Comparison of ENCODE assay signal across 8 cellular contexts in the genomic region with DNA sequence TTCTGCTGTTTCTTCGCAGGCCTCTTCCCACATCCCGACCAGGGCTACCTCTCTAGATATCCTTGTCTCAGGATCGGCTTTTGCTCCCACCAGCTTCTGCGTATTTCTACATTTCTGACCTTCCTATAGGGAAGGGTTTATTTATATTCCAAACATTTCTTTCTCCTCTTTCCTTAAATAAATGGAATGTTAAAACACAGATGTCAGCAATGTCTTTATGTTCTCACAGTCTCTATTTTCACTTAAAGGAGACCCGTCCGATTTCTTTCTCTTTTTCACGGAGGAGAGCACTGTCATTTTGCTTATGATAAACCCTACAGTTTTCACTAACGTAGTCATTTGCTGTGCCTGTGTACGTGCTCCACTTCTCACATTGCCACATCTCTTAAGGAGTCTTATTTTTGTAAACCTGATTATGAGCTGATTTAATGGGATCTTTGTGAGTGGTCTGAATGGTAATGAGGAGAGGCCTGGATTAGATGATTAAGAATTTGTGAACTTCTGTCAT. TPM values are rescaled to one million over a fixed set of nuclear protein-coding genes. Genes with fewer than 3 reads are reported as not detected.
DNase-seq lines count a peak whose midpoint lies in the region; ATAC-seq, FAIRE-seq and TF ChIP-seq lines count a peak whose summit lies in the region.

No MANE protein-coding gene starts in this region.

- H3K9ac ChIP-seq in parathyroid adenoma, result no peak overlapping the region

- H3K27ac ChIP-seq in A549, result peak overlapping the region; percentile 90 to 95
- peak overlapping the region; percentile 92 for H3K27ac ChIP-seq in Panc1 (ENCODE audit: low read length)
- H3K27ac ChIP-seq in epithelial cell of prostate, result peak overlapping the region; percentile 5
- no peak overlapping the region for H3K27ac ChIP-seq in parathyroid adenoma

- peaks cover 3% of the 10 kb centered on the region; the same call in 1 of the 2 replicates for H3K36me3 ChIP-seq in Panc1 (ENCODE audit: control insufficient read depth, insufficient read depth, low read length)
- no peaks in the 10 kb centered on the region for H3K36me3 ChIP-seq in parathyroid adenoma (ENCODE audit: control insufficient read depth, insufficient read depth, low read length)

- no peak for TF ChIP-seq EP300 in A549 (IDR thresholded peaks at IDR 0.05)

- no peak for FAIRE-seq in A549 (lab: Jason Lieb, UNC)

- CTCF ChIA-PET in A549 (lab: Yijun Ruan, JAX), result interaction anchor here (0.6 to 1.3 kb wide), 3 partner anchors 111 to 218 kb away, joined by 3 read pairs; no protein-coding TSS in a partner anchor
- CTCF ChIA-PET in Panc1 (lab: Charles Lee), result no interaction called here

- no peak for TF ChIP-seq RAD21 in A549 (conservative IDR thresholded peaks at IDR 0.05 in 1 of 2, IDR thresholded peaks at IDR 0.05 in 1 of 2)

- no peak for TF ChIP-seq POLR2A in A549 (IDR thresholded peaks at IDR 0.05; ENCODE audit: low read length)

- POLR2A ChIA-PET in A549 (lab: Yijun Ruan, JAX) (interaction anchor here (1.1 to 1.5 kb wide), 5 partner anchors 50 to 424 kb away, joined by 5 to 8 read pairs (median 5); partner anchors contain the start of genes EXOSC7, TCAIM, ZDHHC3 and ZNF502), Panc1 (lab: Charles Lee) (interaction anchor here (0.5 to 0.7 kb wide), 3 partner anchors 16 to 1999 kb away, joined by 5 to 20 read pairs (median 7); no protein-coding TSS in a partner anchor)

- BruUV-seq in Panc1 (replicated peaks; lab: Mats Ljungman, UMichigan), result no TSS peak

- no peak for DNase-seq in A549 (ENCODE audit: low read depth in 1 of 2, low spot score in 1 of 2)
- peak; percentile 4 for DNase-seq in Panc1 (ENCODE audit: low read depth, low spot score)
- no peak for DNase-seq in epithelial cell of prostate (ENCODE audit: low read depth, low spot score)
- DNase-seq in H4 (ENCODE audit: low spot score), result no peak
- DNase-seq in globus pallidus (ENCODE audit: low spot score), result no peak

- TF ChIP-seq CTCF in A549 (IDR thresholded peaks at IDR 0.05), result no peak
- TF ChIP-seq CTCF in Panc1 (IDR thresholded peaks at IDR 0.05), result no peak
- TF ChIP-seq CTCF in parathyroid adenoma (IDR thresholded peaks at IDR 0.05), result no peak

- H3K4me3 ChIP-seq in A549 (peak overlapping the region; percentile 82), Panc1 (ENCODE audit: low read depth in 2 of 2, low read length in 2 of 2) (peak overlapping the region; percentile 81 to 87), parathyroid adenoma (ENCODE audit: low read depth, low read length) (peak overlapping the region; percentile 90)

- peak overlapping the region; percentile 90 for H2AFZ ChIP-seq in parathyroid adenoma

- H3K4me1 ChIP-seq in A549 (no peaks in the 10 kb centered on the region), Panc1 (ENCODE audit: control insufficient read depth, insufficient read depth, low read length) (no peaks in the 10 kb centered on the region), parathyroid adenoma (peaks cover 8% of the 10 kb centered on the region)

- H3K79me2 ChIP-seq in parathyroid adenoma, result peaks cover 15% of the 10 kb centered on the region

- ATAC-seq in A549 (peak; percentile 41 to 71; a peak in 5 of 6 replicates), GM18511 (IDR thresholded peaks at IDR 0.05; ENCODE audit: unreplicated experiment) (peak; percentile 22), Panc1 (no peak), GM18520 (IDR thresholded peaks at IDR 0.05; ENCODE audit: unreplicated experiment) (no peak)

- WGBS in A549 (ENCODE audit: missing lambda C conversion rate), result 2% methylated on average over 9 of the region's 9 CpGs

- in situ Hi-C loops in Panc1 (cut with HindIII; ENCODE audit: low pct_unique_long_range_greater_than_20kb, low sequenced_read_pairs), result no loop called here

- no peaks in the 10 kb centered on the region for H3K27me3 ChIP-seq in Panc1 (ENCODE audit: control insufficient read depth, insufficient read depth, low read length)
- no peaks in the 10 kb centered on the region for H3K27me3 ChIP-seq in parathyroid adenoma (ENCODE audit: control insufficient read depth, insufficient read depth, low read length)

- intact Hi-C loops in Panc1 (cut with micrococcal nuclease; ENCODE audit: unreplicated experiment), result no loop called here

- H3K4me2 ChIP-seq in A549 (peak overlapping the region; percentile 86), parathyroid adenoma (ENCODE audit: low read length) (peak overlapping the region; percentile 90)

- peaks cover 42% of the 10 kb centered on the region for H3K9me3 ChIP-seq in A549
- peaks cover 19% of the 10 kb centered on the region; the same call in 1 of the 2 replicates for H3K9me3 ChIP-seq in Panc1 (ENCODE audit: control insufficient read depth, insufficient read depth, low read depth, low read length)
- H3K9me3 ChIP-seq in parathyroid adenoma (ENCODE audit: control insufficient read depth, low read length), result no peaks in the 10 kb centered on the region

TF ChIP-seq in A549, 52 proteins besides CTCF, POLR2A, EP300 and RAD21 (continues in another document):
- TF ChIP-seq E2F6 (IDR thresholded peaks at IDR 0.05; ENCODE audit: borderline replicate concordance, low read depth) (no peak), CEBPB (IDR thresholded peaks at IDR 0.05) (no peak), SMC3 (IDR thresholded peaks at IDR 0.05) (no peak), BHLHE40 (IDR thresholded peaks at IDR 0.05; ENCODE audit: low read depth, low read length) (no peak), FOSB (CRISPR knock-in tag; IDR thresholded peaks at IDR 0.05) (no peak), CHD4 (IDR thresholded peaks at IDR 0.05; ENCODE audit: borderline replicate concordance) (no peak), EHF (CRISPR knock-in tag; IDR thresholded peaks at IDR 0.05) (no peak), ELK1 (IDR thresholded peaks at IDR 0.05; ENCODE audit: low read depth, low read length) (no peak), EHMT2 (IDR thresholded peaks at IDR 0.05; ENCODE audit: low read depth) (no peak), FOXS1 (CRISPR knock-in tag; IDR thresholded peaks at IDR 0.05) (no peak), RCOR1 (IDR thresholded peaks at IDR 0.05; ENCODE audit: low read depth, low read length) (no peak), RFX5 (IDR thresholded peaks at IDR 0.05) (no peak), TP53 (CRISPR knock-in tag; IDR thresholded peaks at IDR 0.05) (no peak), ZNF302 (CRISPR knock-in tag; IDR thresholded peaks at IDR 0.05) (no peak)

RNA-seq across cellular contexts. Expression of gene KIF15, which starts 0.6 kb away (rescaled TPM):
- 6.8 and 13.5 TPM in 2 replicates for polyA plus RNA-seq in A549 (2011; rRNA removed)
- polyA plus RNA-seq in A549 (2012; cell fraction: cytosol; rRNA removed), result 2.0 and 2.4 TPM in 2 replicates
- polyA plus RNA-seq in A549 (2012; cell fraction: nucleus; rRNA removed), result 1.6 and 1.9 TPM in 2 replicates
- polyA plus RNA-seq in A549 (2017; fragmentation: RNase III; extraction: RNeasy Plus Mini Kit Qiagen cat#74134 plus additional on column Dnase treatment), result 7.7 to 8.7 TPM (median 8.4 TPM) in 3 replicates
- 5.1 and 5.6 TPM in 2 replicates for polyA minus RNA-seq in A549 (2011; rRNA and poly(A)+ RNA removed)
- total RNA-seq in Panc1 (2021; ENCODE audit: unreplicated experiment), result 12.2 TPM
- polyA plus RNA-seq in Panc1 (2012; ENCODE audit: insufficient read length), result 3.5 TPM
- total RNA-seq in H4 (2014; rRNA removed; shearing (Covaris generic)), result 11.1 and 15.7 TPM in 2 replicates

RNA-seq across cellular contexts. Expression of gene KIAA1143, which starts 0.8 kb away (rescaled TPM):
- polyA plus RNA-seq in A549 (2011; rRNA removed) (13.3 and 16.6 TPM in 2 replicates), A549 (2017; fragmentation: RNase III; extraction: RNeasy Plus Mini Kit Qiagen cat#74134 plus additional on column Dnase treatment) (10.1 to 10.8 TPM (median 10.6 TPM) in 3 replicates)
- polyA plus RNA-seq in A549 (2012; cell fraction: cytosol; rRNA removed), result 3.0 and 3.2 TPM in 2 replicates
- polyA plus RNA-seq in A549 (2012; cell fraction: nucleus; rRNA removed), result 1.2 and 2.7 TPM in 2 replicates
- polyA minus RNA-seq in A549 (2011; rRNA and poly(A)+ RNA removed), result 9.4 and 10.6 TPM in 2 replicates
- 17.5 TPM for total RNA-seq in Panc1 (2021; ENCODE audit: unreplicated experiment)
- 5.0 TPM for polyA plus RNA-seq in Panc1 (2012; ENCODE audit: insufficient read length)
- 10.4 and 10.6 TPM in 2 replicates for total RNA-seq in H4 (2014; rRNA removed; shearing (Covaris generic))

RNA-seq across cellular contexts. Expression of gene ZNF501, which starts 32.8 kb away (rescaled TPM):
- polyA plus RNA-seq in A549 (2011; rRNA removed), result 0.03 TPM in 1 of 2 replicates, not detected in the other
- polyA plus RNA-seq in A549 (2012; cell fraction: cytosol; rRNA removed), result not detected in 2 replicates
- polyA plus RNA-seq in A549 (2012; cell fraction: nucleus; rRNA removed), result not detected in 2 replicates
- 0.03 to 0.09 TPM in 2 of 3 replicates, not detected in the other for polyA plus RNA-seq in A549 (2017; fragmentation: RNase III; extraction: RNeasy Plus Mini Kit Qiagen cat#74134 plus additional on column Dnase treatment)
- 0.21 TPM in 1 of 2 replicates, not detected in the other for polyA minus RNA-seq in A549 (2011; rRNA and poly(A)+ RNA removed)
- total RNA-seq in Panc1 (2021; ENCODE audit: unreplicated experiment), result 0.15 TPM
- polyA plus RNA-seq in Panc1 (2012; ENCODE audit: insufficient read length), result not detected
- 1.7 and 1.9 TPM in 2 replicates for total RNA-seq in H4 (2014; rRNA removed; shearing (Covaris generic))

RNA-seq across cellular contexts. Expression of gene ZNF502, which starts 49.8 kb away (rescaled TPM):
- 3.3 TPM in 2 replicates for polyA plus RNA-seq in A549 (2011; rRNA removed)
- 0.74 and 0.75 TPM in 2 replicates for polyA plus RNA-seq in A549 (2012; cell fraction: cytosol; rRNA removed)
- polyA plus RNA-seq in A549 (2012; cell fraction: nucleus; rRNA removed), result 0.70 and 0.75 TPM in 2 replicates
- polyA plus RNA-seq in A549 (2017; fragmentation: RNase III; extraction: RNeasy Plus Mini Kit Qiagen cat#74134 plus additional on column Dnase treatment), result 1.5 to 1.8 TPM (median 1.7 TPM) in 3 replicates
- polyA minus RNA-seq in A549 (2011; rRNA and poly(A)+ RNA removed), result 1.4 and 2.1 TPM in 2 replicates
- not detected for total RNA-seq in Panc1 (2021; ENCODE audit: unreplicated experiment)
- not detected for polyA plus RNA-seq in Panc1 (2012; ENCODE audit: insufficient read length)
- total RNA-seq in H4 (2014; rRNA removed; shearing (Covaris generic)), result 1.0 and 2.1 TPM in 2 replicates

Comparison
In these comparisons a context has a peak if more than half of its experiments do, and no peak if none do; other contexts are left out.
1. ATAC-seq: peak in A549 (2 of 2) and GM18511 (single experiment); none in Panc1 (single experiment) and GM18520 (single experiment).
2. Peak in every context shown above with its lines, with median percentiles within 50 percentile points of each other: H3K4me3 ChIP-seq.